ENCODE assay signal across 32 cellular contexts in genomic region chr22:46273432-46274148, GRCh38. TPM values are rescaled to one million over a fixed set of nuclear protein-coding genes. Genes with fewer than 3 reads are reported as not detected.
"Had no signal": no experiment of that assay in that cellular context is flagged by ENCODE, and none has a peak within 500 bp of the region (broad histone marks: within the 10 kb centered on the region; RNA-seq: fewer than 3 reads in every experiment).

No MANE protein-coding gene starts in this region.

- H3K9me3 Mint-ChIP-seq: activated naive CD4-positive, alpha-beta T cell treated with anti-CD3 and anti-CD28 coated beads, Interleukin-2, amount 50 U/mL, for 24 hours; activated naive CD8-positive, alpha-beta T cell treated with anti-CD3 and anti-CD28 coated beads, Interleukin-2, amount 50 U/mL, for 24 hours; activated T-cell treated with anti-CD3 and anti-CD28 coated beads, Interleukin-2, amount 50 U/mL, for 24 hours; activated T-helper 1 cell treated with anti-CD3 and anti-CD28 coated beads, Interleukin-12 subunit alpha, Interleukin-12 subunit beta, Interleukin-2, Interleukin-4 antibody, amounts not matched to agents 30 ng/mL and 10 ng/mL and 1 ng/mL, durations not matched to agents 14 hours and 24 hours and 36 hours; central memory CD8-positive, alpha-beta T cell had no signal

- H3K27me3 Mint-ChIP-seq: activated CD4-positive, alpha-beta T cell treated with anti-CD3 and anti-CD28 coated beads, Interleukin-2, amount 10 ng/mL, durations not matched to agents 24 days and 14 days; activated CD8-positive, alpha-beta memory T cell treated with anti-CD3 and anti-CD28 coated beads, Interleukin-2, amount 10 ng/mL, durations not matched to agents 7 days and 5 days; activated naive CD4-positive, alpha-beta T cell treated with anti-CD3 and anti-CD28 coated beads, Interleukin-2, amount 50 U/mL, for 24 hours; activated naive CD8-positive, alpha-beta T cell treated with anti-CD3 and anti-CD28 coated beads, Interleukin-2, amount 50 U/mL, for 24 hours; activated T-cell treated with anti-CD3 and anti-CD28 coated beads, Interleukin-2, amount 50 U/mL, for 24 hours; central memory CD8-positive, alpha-beta T cell; T-helper 17 cell had no signal

- DNase-seq: activated CD4-positive, alpha-beta T cell treated with anti-CD3 and anti-CD28 coated beads for 1 hour; activated CD4-positive, alpha-beta T cell treated with anti-CD3 and anti-CD28 coated beads, Interleukin-2, amount 10 ng/mL, durations not matched to agents 24 days and 14 days; activated CD4-positive, alpha-beta T cell treated with anti-CD3 and anti-CD28 coated beads, Interleukin-2, amount 50 U/mL, for 48 hours; activated CD8-positive, alpha-beta memory T cell treated with anti-CD3 and anti-CD28 coated beads, Interleukin-2, amount 10 ng/mL, durations not matched to agents 7 days and 5 days; activated effector memory CD4-positive, alpha-beta T cell treated with Interleukin-2 at 50 U/mL for 16 hours; activated naive CD4-positive, alpha-beta T cell; activated naive CD8-positive, alpha-beta T cell treated with anti-CD3 and anti-CD28 coated beads, Interleukin-2, amount 50 U/mL, for 24 hours; activated T-cell treated with anti-CD3 and anti-CD28 coated beads, Interleukin-2, amount 50 U/mL, for 24 hours; amniotic stem cell; body of pancreas; Karpas-422; MM.1S; NCI-H1105; NCI-H1436; NCI-H1694 treated with DMSO at 0.1 percent for 48 hours; NCI-H2029 treated with DMSO at 0.1 percent for 48 hours; NCI-H226; NCI-H526 treated with DMSO at 0.1 percent for 48 hours; NCI-H82; SHP77 treated with DMSO at 0.1 percent for 48 hours; T-helper 17 cell; T-helper 9 cell had no signal

- H3K27me3 ChIP-seq: ascending aorta, body of pancreas had no signal

- H3K4me1 Mint-ChIP-seq: WTC11 had no signal

- H3K27ac Mint-ChIP-seq: activated CD4-positive, alpha-beta T cell treated with anti-CD3 and anti-CD28 coated beads, Interleukin-2, amount 10 ng/mL, durations not matched to agents 24 days and 14 days; activated CD8-positive, alpha-beta memory T cell treated with anti-CD3 and anti-CD28 coated beads, Interleukin-2, amount 10 ng/mL, durations not matched to agents 7 days and 5 days; activated naive CD4-positive, alpha-beta T cell treated with anti-CD3 and anti-CD28 coated beads, Interleukin-2, amount 50 U/mL, for 24 hours; activated naive CD8-positive, alpha-beta T cell treated with anti-CD3 and anti-CD28 coated beads, Interleukin-2, amount 50 U/mL, for 24 hours; activated T-cell treated with anti-CD3 and anti-CD28 coated beads, Interleukin-2, amount 50 U/mL, for 24 hours; activated T-helper 1 cell treated with anti-CD3 and anti-CD28 coated beads, Interleukin-12 subunit alpha, Interleukin-12 subunit beta, Interleukin-2, Interleukin-4 antibody, amounts not matched to agents 30 ng/mL and 10 ng/mL and 1 ng/mL, durations not matched to agents 14 hours and 24 hours and 36 hours; T-helper 17 cell; WTC11 had no signal

- H3K4me3 ChIP-seq: ascending aorta, body of pancreas had no signal

- H3K4me3 Mint-ChIP-seq: activated CD4-positive, alpha-beta T cell treated with anti-CD3 and anti-CD28 coated beads, Interleukin-2, amount 10 ng/mL, durations not matched to agents 24 days and 14 days; activated CD8-positive, alpha-beta memory T cell treated with anti-CD3 and anti-CD28 coated beads, Interleukin-2, amount 10 ng/mL, durations not matched to agents 7 days and 5 days; activated naive CD4-positive, alpha-beta T cell treated with anti-CD3 and anti-CD28 coated beads, Interleukin-2, amount 50 U/mL, for 24 hours; activated naive CD8-positive, alpha-beta T cell treated with anti-CD3 and anti-CD28 coated beads, Interleukin-2, amount 50 U/mL, for 24 hours; activated T-cell treated with anti-CD3 and anti-CD28 coated beads, Interleukin-2, amount 50 U/mL, for 24 hours; activated T-helper 1 cell treated with anti-CD3 and anti-CD28 coated beads, Interleukin-12 subunit alpha, Interleukin-12 subunit beta, Interleukin-2, Interleukin-4 antibody, amounts not matched to agents 30 ng/mL and 10 ng/mL and 1 ng/mL, durations not matched to agents 14 hours and 24 hours and 36 hours; central memory CD8-positive, alpha-beta T cell; T-helper 17 cell; WTC11 had no signal

- ATAC-seq: activated CD8-positive, alpha-beta memory T cell treated with anti-CD3 and anti-CD28 coated beads, Interleukin-2, amount 10 ng/mL, durations not matched to agents 7 days and 5 days; activated naive CD8-positive, alpha-beta T cell treated with anti-CD3 and anti-CD28 coated beads, Interleukin-2, amount 50 U/mL, for 24 hours; body of pancreas; T-helper 17 cell; WTC11 had no signal

- H3K27ac ChIP-seq: ascending aorta, body of pancreas, RWPE1 had no signal

- H3K9me3 ChIP-seq: ascending aorta, body of pancreas had no signal

RNA-seq across cellular contexts. Expression of gene PKDREJ, which starts 10.4 kb away (rescaled TPM):
- total RNA-seq: activated CD4-positive, alpha-beta T cell treated with anti-CD3 and anti-CD28 coated beads, Interleukin-2, amount 10 ng/mL, durations not matched to agents 24 days and 14 days; activated CD8-positive, alpha-beta memory T cell treated with anti-CD3 and anti-CD28 coated beads, Interleukin-2, amount 10 ng/mL, durations not matched to agents 7 days and 5 days; ascending aorta; bronchial epithelial cell; NCI-H460; OCI-LY7; SK-MEL-5; T-helper 17 cell had no signal

RNA-seq across cellular contexts. Expression of gene GTSE1, which starts 23.1 kb away (rescaled TPM):
- total RNA-seq: ascending aorta had no signal
